ENCODE assay signal across 15 cellular contexts in the genomic region with DNA sequence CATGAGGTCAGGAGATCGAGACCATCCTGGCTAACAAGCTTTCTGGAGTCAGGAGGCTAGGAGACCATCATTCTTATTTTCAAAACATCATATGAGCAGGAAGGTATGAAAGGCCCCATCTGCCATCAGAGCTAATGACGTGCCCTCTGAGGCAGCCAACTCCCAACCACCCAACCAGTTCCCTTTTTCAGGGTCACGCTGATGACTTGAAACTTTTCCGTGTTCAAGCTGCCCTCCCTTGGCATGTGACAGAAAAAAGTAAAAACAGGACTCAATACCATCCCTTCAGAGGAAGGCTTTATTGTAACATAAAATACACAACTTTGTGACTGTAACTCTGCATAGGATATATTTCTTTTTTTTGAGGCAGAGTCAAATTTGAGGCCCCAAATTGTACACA. TPM values are rescaled to one million over a fixed set of nuclear protein-coding genes. Genes with fewer than 3 reads are reported as not detected.
A peak's percentile ranks its signal among the peaks of the same experiment; 100 is the strongest.
DNase-seq lines count a peak whose midpoint lies in the region; ATAC-seq and TF ChIP-seq lines count a peak whose summit lies in the region.
"Had no signal": no experiment of that assay in that cellular context is flagged by ENCODE, and none has a peak within 500 bp of the region (broad histone marks: within the 10 kb centered on the region; RNA-seq: fewer than 3 reads in every experiment).

No MANE protein-coding gene starts in this region.

- no peak overlapping the region for H3K4me3 ChIP-seq in neutrophil (ENCODE audit: low read depth in 1 of 2, low read length in 1 of 2)

- H3K27ac Mint-ChIP-seq in T-helper 1 cell treated with Interleukin-12 subunit alpha and Interleukin-12 subunit beta and Interleukin-4 antibody, amounts not matched to agents 30 μg/mL and 1 μg/mL, for 36 hours = peak overlapping the region; percentile 2
- H3K27ac Mint-ChIP-seq in activated T-helper 1 cell treated with anti-CD3 and anti-CD28 coated beads, Interleukin-12 subunit alpha, Interleukin-12 subunit beta, Interleukin-2, Interleukin-4 antibody, amounts not matched to agents 30 ng/mL and 10 ng/mL and 1 ng/mL, durations not matched to agents 14 hours and 24 hours and 36 hours = peak overlapping the region; percentile 58

- H3K36me3 ChIP-seq in neutrophil = peaks cover 47% of the 10 kb centered on the region

- H3K27ac ChIP-seq in neutrophil = peak overlapping the region; percentile 86
- H3K27ac ChIP-seq: 22Rv1 had no signal

- no peak for TF ChIP-seq CTCF in neutrophil (IDR thresholded peaks at IDR 0.05)

- no peaks in the 10 kb centered on the region for H3K9me3 ChIP-seq in neutrophil

- no peaks in the 10 kb centered on the region for H3K9me3 Mint-ChIP-seq in T-helper 1 cell treated with Interleukin-12 subunit alpha and Interleukin-12 subunit beta and Interleukin-4 antibody, amounts not matched to agents 30 μg/mL and 1 μg/mL, for 36 hours
- H3K9me3 Mint-ChIP-seq in activated T-helper 1 cell treated with anti-CD3 and anti-CD28 coated beads, Interleukin-12 subunit alpha, Interleukin-12 subunit beta, Interleukin-2, Interleukin-4 antibody, amounts not matched to agents 30 ng/mL and 10 ng/mL and 1 ng/mL, durations not matched to agents 14 hours and 24 hours and 36 hours = no peaks in the 10 kb centered on the region

- peaks cover 16 to 17% of the 10 kb centered on the region in 2 experiments for H3K4me1 ChIP-seq in neutrophil (ENCODE audit: control insufficient read depth in 1 of 2, insufficient read depth in 1 of 2, low read depth in 1 of 2, low read length in 1 of 2)

- H3K27me3 ChIP-seq in neutrophil = no peaks in the 10 kb centered on the region

- H3K4me1 Mint-ChIP-seq in T-helper 1 cell treated with Interleukin-12 subunit alpha and Interleukin-12 subunit beta and Interleukin-4 antibody, amounts not matched to agents 30 μg/mL and 1 μg/mL, for 36 hours (ENCODE audit: low read depth) = peaks cover 5% of the 10 kb centered on the region
- H3K4me1 Mint-ChIP-seq in activated T-helper 1 cell treated with anti-CD3 and anti-CD28 coated beads, Interleukin-12 subunit alpha, Interleukin-12 subunit beta, Interleukin-2, Interleukin-4 antibody, amounts not matched to agents 30 ng/mL and 10 ng/mL and 1 ng/mL, durations not matched to agents 14 hours and 24 hours and 36 hours (ENCODE audit: low read depth) = peaks cover 8% of the 10 kb centered on the region

- H3K4me3 Mint-ChIP-seq in T-helper 1 cell treated with Interleukin-12 subunit alpha and Interleukin-12 subunit beta and Interleukin-4 antibody, amounts not matched to agents 30 μg/mL and 1 μg/mL, for 36 hours = no peak overlapping the region
- no peak overlapping the region for H3K4me3 Mint-ChIP-seq in activated T-helper 1 cell treated with anti-CD3 and anti-CD28 coated beads, Interleukin-12 subunit alpha, Interleukin-12 subunit beta, Interleukin-2, Interleukin-4 antibody, amounts not matched to agents 30 ng/mL and 10 ng/mL and 1 ng/mL, durations not matched to agents 14 hours and 24 hours and 36 hours

- DNase-seq in T-helper 1 cell (no peak), NOMO-1 (lab: John Stamatoyannopoulos, UW; ENCODE audit: unreplicated experiment in 2 of 2) (peak; percentile 67 to 78), activated gamma-delta T cell treated with Interleukin-2 at 50 U/mL for 16 hours (no peak), T-helper 9 cell (no peak)
- DNase-seq in activated T-helper 1 cell treated with anti-CD3 and anti-CD28 coated beads, Interleukin-12 subunit alpha, Interleukin-12 subunit beta, Interleukin-2, Interleukin-4 antibody, amounts not matched to agents 30 ng/mL and 10 ng/mL and 1 ng/mL, durations not matched to agents 14 hours and 24 hours and 36 hours (ENCODE audit: low spot score) = no peak
- DNase-seq: head of caudate nucleus, NCI-H1417, NCI-H524 treated with DMSO at 0.1 percent for 48 hours, SHP77 had no signal

- ATAC-seq in HG03469 (IDR thresholded peaks at IDR 0.05; ENCODE audit: unreplicated experiment) = no peak

- H3K27me3 Mint-ChIP-seq in T-helper 1 cell treated with Interleukin-12 subunit alpha and Interleukin-12 subunit beta and Interleukin-4 antibody, amounts not matched to agents 30 μg/mL and 1 μg/mL, for 36 hours (ENCODE audit: low read depth) = no peaks in the 10 kb centered on the region
- no peaks in the 10 kb centered on the region for H3K27me3 Mint-ChIP-seq in activated T-helper 1 cell treated with anti-CD3 and anti-CD28 coated beads, Interleukin-12 subunit alpha, Interleukin-12 subunit beta, Interleukin-2, Interleukin-4 antibody, amounts not matched to agents 30 ng/mL and 10 ng/mL and 1 ng/mL, durations not matched to agents 14 hours and 24 hours and 36 hours (ENCODE audit: insufficient read depth)

- intact Hi-C loops in activated T-helper 1 cell treated with anti-CD3 and anti-CD28 coated beads, Interleukin-12 subunit alpha, Interleukin-12 subunit beta, Interleukin-2, Interleukin-4 antibody, amounts not matched to agents 30 ng/mL and 10 ng/mL and 1 ng/mL, durations not matched to agents 14 hours and 24 hours and 36 hours (cut with micrococcal nuclease) = no loop called here

- H3K36me3 Mint-ChIP-seq in T-helper 1 cell treated with Interleukin-12 subunit alpha and Interleukin-12 subunit beta and Interleukin-4 antibody, amounts not matched to agents 30 μg/mL and 1 μg/mL, for 36 hours (ENCODE audit: low read depth) = peaks cover 26% of the 10 kb centered on the region
- H3K36me3 Mint-ChIP-seq in activated T-helper 1 cell treated with anti-CD3 and anti-CD28 coated beads, Interleukin-12 subunit alpha, Interleukin-12 subunit beta, Interleukin-2, Interleukin-4 antibody, amounts not matched to agents 30 ng/mL and 10 ng/mL and 1 ng/mL, durations not matched to agents 14 hours and 24 hours and 36 hours (ENCODE audit: low read depth) = peaks cover 35% of the 10 kb centered on the region

RNA-seq across cellular contexts. Expression of gene GHDC, which starts 4.6 kb away (rescaled TPM):
- 15.2 and 15.5 TPM in 2 replicates for total RNA-seq in activated T-helper 1 cell treated with anti-CD3 and anti-CD28 coated beads, Interleukin-12 subunit alpha, Interleukin-12 subunit beta, Interleukin-2, Interleukin-4 antibody, amounts not matched to agents 30 ng/mL and 10 ng/mL and 1 ng/mL, durations not matched to agents 14 hours and 24 hours and 36 hours

RNA-seq across cellular contexts. Expression of gene HCRT, which starts 13.6 kb away (rescaled TPM):
- not detected in 2 replicates for total RNA-seq in activated T-helper 1 cell treated with anti-CD3 and anti-CD28 coated beads, Interleukin-12 subunit alpha, Interleukin-12 subunit beta, Interleukin-2, Interleukin-4 antibody, amounts not matched to agents 30 ng/mL and 10 ng/mL and 1 ng/mL, durations not matched to agents 14 hours and 24 hours and 36 hours
- total RNA-seq: skeletal muscle tissue, temporal lobe had no signal

RNA-seq across cellular contexts. Expression of gene KCNH4, which starts 18.0 kb away (rescaled TPM):
- total RNA-seq in activated T-helper 1 cell treated with anti-CD3 and anti-CD28 coated beads, Interleukin-12 subunit alpha, Interleukin-12 subunit beta, Interleukin-2, Interleukin-4 antibody, amounts not matched to agents 30 ng/mL and 10 ng/mL and 1 ng/mL, durations not matched to agents 14 hours and 24 hours and 36 hours = 1.7 and 1.9 TPM in 2 replicates
- total RNA-seq: skeletal muscle tissue had no signal

RNA-seq across cellular contexts. Expression of gene RAB5C, which starts 44.1 kb away (rescaled TPM):
- 73.3 and 80.0 TPM in 2 replicates for total RNA-seq in activated T-helper 1 cell treated with anti-CD3 and anti-CD28 coated beads, Interleukin-12 subunit alpha, Interleukin-12 subunit beta, Interleukin-2, Interleukin-4 antibody, amounts not matched to agents 30 ng/mL and 10 ng/mL and 1 ng/mL, durations not matched to agents 14 hours and 24 hours and 36 hours

Comparison
In these comparisons a context has a peak if more than half of its experiments do, and no peak if none do; other contexts are left out.
1. DNase-seq: peak in NOMO-1 (2 of 2); none in T-helper 1 cell (0 of 5), activated T-helper 1 cell treated with anti-CD3 and anti-CD28 coated beads, Interleukin-12 subunit alpha, Interleukin-12 subunit beta, Interleukin-2, Interleukin-4 antibody, amounts not matched to agents 30 ng/mL and 10 ng/mL and 1 ng/mL, durations not matched to agents 14 hours and 24 hours and 36 hours (single experiment), activated gamma-delta T cell treated with Interleukin-2 at 50 U/mL for 16 hours (single experiment) and T-helper 9 cell (single experiment).